In genomic region chr6:166556871-166557322, GRCh38 we compare ENCODE assay signal across 8 cellular contexts. TPM values are rescaled to one million over a fixed set of nuclear protein-coding genes. Genes with fewer than 3 reads are reported as not detected.
DNase-seq lines count a peak whose midpoint lies in the region; ATAC-seq and TF ChIP-seq lines count a peak whose summit lies in the region.

No MANE protein-coding gene starts in this region.

- POLR2A ChIA-PET in CD8-positive, alpha-beta T cell (lab: Charles Lee) = no interaction called here

- H3K36me3 ChIP-seq in CD8-positive, alpha-beta T cell (ENCODE audit: insufficient read depth, low read length) = no peaks in the 10 kb centered on the region

- no peaks in the 10 kb centered on the region for H3K4me1 ChIP-seq in CD8-positive, alpha-beta T cell (ENCODE audit: insufficient read depth, low read length)

- H3K9me3 ChIP-seq in CD8-positive, alpha-beta T cell (ENCODE audit: low read length) = no peaks in the 10 kb centered on the region

- peaks cover 4% of the 10 kb centered on the region for H3K4me1 Mint-ChIP-seq in CD8-positive, alpha-beta T cell (ENCODE audit: low read depth)
- peaks cover 8 to 14% of the 10 kb centered on the region in 2 donors for H3K4me1 Mint-ChIP-seq in stimulated activated naive B cell treated with anti-CD40 and anti-IgM and Interleukin-4, amounts not matched to agents 10 μg/mL and 1 μg/mL and 100 μg/mL, for 72 hours

- no peak overlapping the region for H3K27ac ChIP-seq in CD8-positive, alpha-beta T cell (ENCODE audit: low read depth, low read length)

- peaks cover 7% of the 10 kb centered on the region for H3K9me3 Mint-ChIP-seq in CD8-positive, alpha-beta T cell
- peaks cover 3 to 8% of the 10 kb centered on the region in 2 donors for H3K9me3 Mint-ChIP-seq in stimulated activated naive B cell treated with anti-CD40 and anti-IgM and Interleukin-4, amounts not matched to agents 10 μg/mL and 1 μg/mL and 100 μg/mL, for 72 hours

- H3K36me3 Mint-ChIP-seq in CD8-positive, alpha-beta T cell = peaks cover 2% of the 10 kb centered on the region
- peaks cover 9 to 15% of the 10 kb centered on the region in 2 donors for H3K36me3 Mint-ChIP-seq in stimulated activated naive B cell treated with anti-CD40 and anti-IgM and Interleukin-4, amounts not matched to agents 10 μg/mL and 1 μg/mL and 100 μg/mL, for 72 hours

- no peak overlapping the region for H3K4me3 ChIP-seq in CD8-positive, alpha-beta T cell (ENCODE audit: low read depth, low read length)
- H3K4me3 ChIP-seq in astrocyte of the spinal cord (ENCODE audit: low read depth, low read length) = no peak overlapping the region

- CTCF ChIA-PET in CD8-positive, alpha-beta T cell (lab: Charles Lee) = interaction anchor here (1.2 kb wide), 1 partner anchor 13 kb away, joined by 3 read pairs; no protein-coding TSS in a partner anchor

- in situ Hi-C loops in astrocyte of the spinal cord (cut with HindIII; ENCODE audit: low sequenced_read_pairs) = no loop called here

- peak overlapping the region; percentile 30 for H3K27ac Mint-ChIP-seq in CD8-positive, alpha-beta T cell
- no peak overlapping the region for H3K27ac Mint-ChIP-seq in stimulated activated naive B cell treated with anti-CD40 and anti-IgM and Interleukin-4, amounts not matched to agents 10 μg/mL and 1 μg/mL and 100 μg/mL, for 72 hours

- no peak for DNase-seq in CD8-positive, alpha-beta T cell
- DNase-seq in LoVo (ENCODE audit: low spot score) = peak; percentile 88
- DNase-seq in astrocyte of the spinal cord (ENCODE audit: low read depth, low spot score) = peak; percentile 91
- peak; percentile 35 to 96 (median 86) for DNase-seq in hypothalamus (lab: John Stamatoyannopoulos, UW)
- no peak for DNase-seq in stimulated activated naive B cell treated with anti-CD40 and anti-IgM and Interleukin-4, amounts not matched to agents 10 μg/mL and 1 μg/mL and 100 μg/mL, for 72 hours
- no peak for DNase-seq in activated CD8-positive, alpha-beta memory T cell treated with anti-CD3 and anti-CD28 coated beads, Interleukin-2, amount 50 U/mL, for 4 hours
- DNase-seq in GM19240 (ENCODE audit: insufficient read length, low spot score) = no peak

- no peak overlapping the region for H3K4me3 Mint-ChIP-seq in CD8-positive, alpha-beta T cell
- peak overlapping the region in 1 of 2 donors; percentile 48 for H3K4me3 Mint-ChIP-seq in stimulated activated naive B cell treated with anti-CD40 and anti-IgM and Interleukin-4, amounts not matched to agents 10 μg/mL and 1 μg/mL and 100 μg/mL, for 72 hours

- no peaks in the 10 kb centered on the region for H3K27me3 ChIP-seq in CD8-positive, alpha-beta T cell (ENCODE audit: insufficient read depth, low read length)

- TF ChIP-seq CTCF in CD8-positive, alpha-beta T cell (IDR thresholded peaks at IDR 0.05) = no peak
- no peak for TF ChIP-seq CTCF in astrocyte of the spinal cord (IDR thresholded peaks at IDR 0.05; ENCODE audit: low read depth, low read length)

- ATAC-seq in CD8-positive, alpha-beta T cell = no peak
- peak; percentile 77 to 80 for ATAC-seq in stimulated activated naive B cell treated with anti-CD40 and anti-IgM and Interleukin-4, amounts not matched to agents 10 μg/mL and 1 μg/mL and 100 μg/mL, for 72 hours (replicated peaks)
- no peak for ATAC-seq in HG02678 (IDR thresholded peaks at IDR 0.05; ENCODE audit: unreplicated experiment)

- H3K27me3 Mint-ChIP-seq in CD8-positive, alpha-beta T cell (ENCODE audit: low read depth) = peaks cover 19% of the 10 kb centered on the region
- peaks cover 16 to 17% of the 10 kb centered on the region in 2 donors for H3K27me3 Mint-ChIP-seq in stimulated activated naive B cell treated with anti-CD40 and anti-IgM and Interleukin-4, amounts not matched to agents 10 μg/mL and 1 μg/mL and 100 μg/mL, for 72 hours

- intact Hi-C loops in CD8-positive, alpha-beta T cell (cut with DNase I, micrococcal nuclease) = no loop called here

RNA-seq across cellular contexts. Expression of gene RAMACL, which starts 29.6 kb away (rescaled TPM):
- under 1 TPM in 1 of 2 experiments, not detected in 1; 0.31 TPM for total RNA-seq in CD8-positive, alpha-beta T cell

Comparison
In these comparisons a context has a peak if more than half of its experiments do, and no peak if none do; other contexts are left out.
1. ATAC-seq: peak in stimulated activated naive B cell treated with anti-CD40 and anti-IgM and Interleukin-4, amounts not matched to agents 10 μg/mL and 1 μg/mL and 100 μg/mL, for 72 hours (2 of 2); none in CD8-positive, alpha-beta T cell (single experiment) and HG02678 (single experiment).
2. DNase-seq: peak in LoVo (single experiment), astrocyte of the spinal cord (single experiment) and hypothalamus (51 of 51); none in CD8-positive, alpha-beta T cell (0 of 7), stimulated activated naive B cell treated with anti-CD40 and anti-IgM and Interleukin-4, amounts not matched to agents 10 μg/mL and 1 μg/mL and 100 μg/mL, for 72 hours (single experiment), activated CD8-positive, alpha-beta memory T cell treated with anti-CD3 and anti-CD28 coated beads, Interleukin-2, amount 50 U/mL, for 4 hours (single experiment) and GM19240 (single experiment).